1 cellular context compared by ENCODE assay signal in genomic region chr10:58776613-58777318, GRCh38.
TF ChIP-seq lines count a peak whose summit lies in the region.

No MANE protein-coding gene starts in this region.

TF ChIP-seq in IMR-90, 13 proteins besides CTCF, POLR2A, EP300 and RAD21:
- TF ChIP-seq BHLHE40 (IDR thresholded peaks at IDR 0.05; ENCODE audit: low read depth, low read length) (no peak), MAZ (IDR thresholded peaks at IDR 0.05; ENCODE audit: borderline replicate concordance, low read depth, low read length) (no peak), RCOR1 (IDR thresholded peaks at IDR 0.05; ENCODE audit: insufficient replicate concordance, low read length) (no peak), CHD1 (IDR thresholded peaks at IDR 0.05; ENCODE audit: low read depth, low read length) (no peak), RFX5 (IDR thresholded peaks at IDR 0.05; ENCODE audit: low read depth, low read length) (no peak), FOS (IDR thresholded peaks at IDR 0.05; ENCODE audit: low read depth, low read length) (no peak), CEBPB (IDR thresholded peaks at IDR 0.05; ENCODE audit: low read depth, low read length) (no peak), USF2 (IDR thresholded peaks at IDR 0.05; ENCODE audit: low read depth, low read length) (no peak), MXI1 (IDR thresholded peaks at IDR 0.05; ENCODE audit: borderline replicate concordance, low read depth, low read length) (no peak)
